ENCODE assay signal across 8 cellular contexts in the genomic region with DNA sequence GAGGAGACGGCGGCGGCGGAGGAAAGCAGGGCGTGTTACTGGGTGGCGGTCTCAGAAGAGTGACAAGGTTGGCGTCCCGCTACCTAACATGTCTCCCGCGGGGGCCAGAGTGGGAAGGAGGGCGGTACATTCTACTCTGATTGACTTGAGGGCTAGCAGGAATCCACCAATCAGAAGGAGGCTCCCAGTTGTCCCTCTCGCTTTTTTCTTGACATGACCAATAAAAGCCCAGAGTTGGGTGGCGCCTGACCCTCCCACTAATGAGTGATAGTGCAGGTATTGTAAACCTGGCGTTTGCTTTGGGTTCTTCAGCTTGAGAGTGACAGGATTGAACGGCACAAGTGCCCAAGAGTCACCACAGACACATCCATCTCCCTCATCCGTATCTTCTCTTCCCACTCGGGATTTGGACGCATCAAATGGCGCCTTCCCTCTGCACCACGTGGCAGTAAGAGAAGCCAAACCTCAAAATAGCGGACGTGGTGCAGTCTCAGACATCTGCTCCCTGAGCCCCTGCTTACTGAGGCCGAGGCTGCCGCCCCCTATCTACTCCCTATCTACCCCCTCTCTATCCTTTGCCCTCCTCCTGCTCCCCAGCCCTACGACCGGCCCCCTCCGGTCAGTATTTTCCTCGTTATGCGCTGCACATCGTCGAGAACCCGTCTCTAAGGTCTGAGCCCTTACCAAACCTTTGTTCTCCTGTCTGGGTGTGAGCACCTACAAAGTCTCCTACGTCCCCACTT. TPM values are rescaled to one million over a fixed set of nuclear protein-coding genes. Genes with fewer than 3 reads are reported as not detected.
DNase-seq lines count a peak whose midpoint lies in the region; ATAC-seq and TF ChIP-seq lines count a peak whose summit lies in the region.

No MANE protein-coding gene starts in this region.

- H3K27ac ChIP-seq in esophagus muscularis mucosa (replicated peaks in 1 of 4) (peak overlapping the region; percentile 88 to 94 (median 91)), muscle layer of duodenum (ENCODE audit: low read length) (peak overlapping the region; percentile 60)

- TF ChIP-seq EP300 in Ishikawa (IDR thresholded peaks at IDR 0.05; ENCODE audit: borderline replicate concordance) (no peak), esophagus muscularis mucosa (IDR thresholded peaks at IDR 0.05) (no peak)

- no peaks in the 10 kb centered on the region for H3K36me3 ChIP-seq in esophagus muscularis mucosa
- H3K36me3 ChIP-seq in muscle layer of duodenum (ENCODE audit: control insufficient read depth in 1 of 2, insufficient read depth in 2 of 2, low read length in 2 of 2) = no peaks in the 10 kb centered on the region

- ATAC-seq in GM21619 (IDR thresholded peaks at IDR 0.05; ENCODE audit: unreplicated experiment) = peak; percentile 88

- H3K9me3 ChIP-seq in esophagus muscularis mucosa = no peaks in the 10 kb centered on the region
- no peaks in the 10 kb centered on the region for H3K9me3 ChIP-seq in muscle layer of duodenum (ENCODE audit: control insufficient read depth in 1 of 2, low read length in 2 of 2)

- H3K27me3 ChIP-seq in esophagus muscularis mucosa (no peaks in the 10 kb centered on the region), muscle layer of duodenum (ENCODE audit: low read depth, low read length) (no peaks in the 10 kb centered on the region)

- DNase-seq in DMS53 (lab: John Stamatoyannopoulos, UW) = peak; percentile 99
- peak; percentile 73 for DNase-seq in OCI-M2 (lab: John Stamatoyannopoulos, UW; ENCODE audit: unreplicated experiment)
- DNase-seq in activated T-cell treated with anti-CD3 and anti-CD28 coated beads, Interleukin-2, amount 50 U/mL, for 24 hours = peak; percentile 85
- DNase-seq in esophagus muscularis mucosa (ENCODE audit: extremely low spot score) = peak; percentile 96
- DNase-seq in stimulated activated CD8-positive, alpha-beta memory T cell treated with anti-CD3 and anti-CD28 coated beads, Interleukin-7, amount 100 ng/mL, for 24 hours (ENCODE audit: low read depth) = peak; percentile 67

- H3K9me3 Mint-ChIP-seq in activated T-cell treated with anti-CD3 and anti-CD28 coated beads, Interleukin-2, amount 50 U/mL, for 24 hours = no peaks in the 10 kb centered on the region

- peak overlapping the region; percentile 75 to 91 (median 81) for H3K4me3 ChIP-seq in esophagus muscularis mucosa
- peak overlapping the region; percentile 98 to 100 for H3K4me3 ChIP-seq in muscle layer of duodenum (ENCODE audit: low read depth in 1 of 2, low read length in 2 of 2)

- TF ChIP-seq CTCF in esophagus muscularis mucosa (IDR thresholded peaks at IDR 0.05) = no peak

- TF ChIP-seq POLR2A in esophagus muscularis mucosa (IDR thresholded peaks at IDR 0.05; ENCODE audit: low read depth) = no peak

- H3K27ac Mint-ChIP-seq in activated T-cell treated with anti-CD3 and anti-CD28 coated beads, Interleukin-2, amount 50 U/mL, for 24 hours = peak overlapping the region; percentile 94

- H3K36me3 Mint-ChIP-seq in activated T-cell treated with anti-CD3 and anti-CD28 coated beads, Interleukin-2, amount 50 U/mL, for 24 hours (ENCODE audit: low read depth) = peaks cover 7% of the 10 kb centered on the region

- H3K4me1 ChIP-seq in esophagus muscularis mucosa = peaks cover 0 to 16% (median 15%) of the 10 kb centered on the region in 4 donors
- peaks cover 5% of the 10 kb centered on the region in 2 donors for H3K4me1 ChIP-seq in muscle layer of duodenum (ENCODE audit: control insufficient read depth in 1 of 2, insufficient read depth in 2 of 2, low read length in 2 of 2)

- WGBS in esophagus muscularis mucosa = under 1% methylated on average over 33 of the region's 33 CpGs

- peak overlapping the region; percentile 94 for H3K4me3 Mint-ChIP-seq in activated T-cell treated with anti-CD3 and anti-CD28 coated beads, Interleukin-2, amount 50 U/mL, for 24 hours

- no peaks in the 10 kb centered on the region for H3K27me3 Mint-ChIP-seq in activated T-cell treated with anti-CD3 and anti-CD28 coated beads, Interleukin-2, amount 50 U/mL, for 24 hours

- intact Hi-C loops in esophagus muscularis mucosa (cut with DNase I) = loop anchor here (10.0 kb wide), 3 partner anchors 90 to 390 kb away; no protein-coding TSS in a partner anchor

- TF ChIP-seq RAD21 in Ishikawa (IDR thresholded peaks at IDR 0.05; ENCODE audit: low read depth) = no peak

- H3K4me1 Mint-ChIP-seq in activated T-cell treated with anti-CD3 and anti-CD28 coated beads, Interleukin-2, amount 50 U/mL, for 24 hours (ENCODE audit: low read depth) = peaks cover 24% of the 10 kb centered on the region

TF ChIP-seq in Ishikawa, 13 proteins besides CTCF, POLR2A, EP300 and RAD21:
- TF ChIP-seq TEAD4 (IDR thresholded peaks at IDR 0.05) (no peak), YY1 (IDR thresholded peaks at IDR 0.05; ENCODE audit: low read depth) (peak; percentile 38; the same call in 1 of the 2 replicates), MAX (IDR thresholded peaks at IDR 0.05) (peak; percentile 97)
- TF ChIP-seq, protein P1, sequence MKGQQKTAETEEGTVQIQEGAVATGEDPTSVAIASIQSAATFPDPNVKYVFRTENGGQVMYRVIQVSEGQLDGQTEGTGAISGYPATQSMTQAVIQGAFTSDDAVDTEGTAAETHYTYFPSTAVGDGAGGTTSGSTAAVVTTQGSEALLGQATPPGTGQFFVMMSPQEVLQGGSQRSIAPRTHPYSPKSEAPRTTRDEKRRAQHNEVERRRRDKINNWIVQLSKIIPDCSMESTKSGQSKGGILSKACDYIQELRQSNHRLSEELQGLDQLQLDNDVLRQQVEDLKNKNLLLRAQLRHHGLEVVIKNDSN (IDR thresholded peaks at IDR 0.05) = peak; percentile 72

RNA-seq across cellular contexts. Expression of gene FAM161A, which starts 0.7 kb away (rescaled TPM):
- 1 to 10 TPM in 3 of 4 donors, under 1 TPM in 1; 0.83 to 1.7 (median 1.3) TPM for total RNA-seq in esophagus muscularis mucosa

RNA-seq across cellular contexts. Expression of gene CCT4, which starts 33.9 kb away (rescaled TPM):
- total RNA-seq in esophagus muscularis mucosa = 10 to 100 TPM; 74.4 to 86.8 (median 79.5) TPM

RNA-seq across cellular contexts. Expression of gene COMMD1, which starts 50.9 kb away (rescaled TPM):
- 10 to 100 TPM; 25.1 to 42.4 (median 37.2) TPM for total RNA-seq in esophagus muscularis mucosa

Comparison
In these comparisons a context has a peak if more than half of its experiments do, and no peak if none do; other contexts are left out.
1. Peak in every context shown above with its lines: DNase-seq, ATAC-seq, H3K4me3 ChIP-seq and H3K27ac ChIP-seq.